Comparison of ENCODE assay signal across 8 cellular contexts in genomic region chr15:68820589-68821189, GRCh38. TPM values are rescaled to one million over a fixed set of nuclear protein-coding genes. Genes with fewer than 3 reads are reported as not detected.
DNase-seq lines count a peak whose midpoint lies in the region; ATAC-seq and TF ChIP-seq lines count a peak whose summit lies in the region.

Gene ANP32A (minus strand): TSS chr15:68820895. CDS start chr15:68820751, 144 bp downstream.

- peak within 1 kb of the TSS; percentile 92 for H2AFZ ChIP-seq in smooth muscle cell (ENCODE audit: low read depth)

- no peaks in the 10 kb centered on the region for H3F3A ChIP-seq in smooth muscle cell (ENCODE audit: low read depth)

- peaks cover 50% of the 10 kb centered on the region for H3K79me2 ChIP-seq in smooth muscle cell (ENCODE audit: low read depth)

- H3K4me3 ChIP-seq in WERI-Rb-1 (ENCODE audit: low read depth, low read length) (peak within 1 kb of the TSS; percentile 98), breast epithelium (peak within 1 kb of the TSS; percentile 91 to 98 (median 97)), smooth muscle cell (peak within 1 kb of the TSS; percentile 81)

- peak; percentile 29 for TF ChIP-seq POLR2A in breast epithelium (IDR thresholded peaks at IDR 0.05)

- H3K9ac ChIP-seq in smooth muscle cell (ENCODE audit: low read depth): peak within 1 kb of the TSS; percentile 93

- H3K36me3 ChIP-seq in WERI-Rb-1 (peaks cover 20% of the 10 kb centered on the region), breast epithelium (no peaks in the 10 kb centered on the region), smooth muscle cell (ENCODE audit: low read depth) (no peaks in the 10 kb centered on the region)

- peak; percentile 98 for DNase-seq in 8988T
- DNase-seq in NCI-H2227 (lab: John Stamatoyannopoulos, UW; ENCODE audit: unreplicated experiment): peak; percentile 96
- DNase-seq in WERI-Rb-1: peak; percentile 98
- DNase-seq in breast epithelium (ENCODE audit: low spot score in 2 of 2): peak; percentile 96 to 97
- peak; percentile 99 for DNase-seq in iPS-NIHi11 (ENCODE audit: low spot score)
- DNase-seq in smooth muscle cell (lab: John Stamatoyannopoulos, UW; ENCODE audit: unreplicated experiment): peak; percentile 93

- peak within 1 kb of the TSS; percentile 99 for H3K4me2 ChIP-seq in smooth muscle cell

- H3K4me1 ChIP-seq in breast epithelium (peaks cover 0 to 18% of the 10 kb centered on the region in 2 donors), smooth muscle cell (ENCODE audit: low read depth) (peaks cover 33% of the 10 kb centered on the region)

- ATAC-seq in GM18858 (IDR thresholded peaks at IDR 0.05; ENCODE audit: unreplicated experiment) (peak; percentile 38), HG03095 (IDR thresholded peaks at IDR 0.05; ENCODE audit: unreplicated experiment) (peak; percentile 49)

- H3K9me3 ChIP-seq in WERI-Rb-1 (ENCODE audit: severe bottlenecking): no peaks in the 10 kb centered on the region
- no peaks in the 10 kb centered on the region for H3K9me3 ChIP-seq in breast epithelium
- H3K9me3 ChIP-seq in smooth muscle cell (replicated peaks; ENCODE audit: low read depth): no peaks in the 10 kb centered on the region

- intact Hi-C loops in breast epithelium (cut with DNase I; ENCODE audit: low total_unique reads): no loop called here

- peaks cover 13% of the 10 kb centered on the region for H4K20me1 ChIP-seq in smooth muscle cell (ENCODE audit: low read depth)

- H3K27ac ChIP-seq in WERI-Rb-1 (peak within 1 kb of the TSS; percentile 100), breast epithelium (peak within 1 kb of the TSS; percentile 99 to 100), smooth muscle cell (ENCODE audit: low read depth) (peak within 1 kb of the TSS; percentile 96)

- under 1% methylated on average over 46 of the region's 53 CpGs for WGBS in smooth muscle cell (ENCODE audit: low lambda C conversion rate)

- H3K27me3 ChIP-seq in WERI-Rb-1 (ENCODE audit: insufficient read depth, low read depth, severe bottlenecking) (no peaks in the 10 kb centered on the region), breast epithelium (no peaks in the 10 kb centered on the region), smooth muscle cell (ENCODE audit: low read depth) (no peaks in the 10 kb centered on the region)

- TF ChIP-seq CTCF in WERI-Rb-1 (IDR thresholded peaks at IDR 0.05; ENCODE audit: low read depth, low read length): no peak
- TF ChIP-seq CTCF in breast epithelium (IDR thresholded peaks at IDR 0.05): no peak
- TF ChIP-seq CTCF in smooth muscle cell (IDR thresholded peaks at IDR 0.05; ENCODE audit: borderline replicate concordance, insufficient read depth, poor library complexity, severe bottlenecking): no peak

RNA-seq across cellular contexts. Expression of gene ANP32A, which starts in this region (rescaled TPM):
- total RNA-seq in breast epithelium: 10 to 100 TPM; 57.0 to 63.4 (median 62.8) TPM
- total RNA-seq in smooth muscle cell: 63.1 and 71.8 TPM in 2 replicates
- 93.7 and 129 TPM in 2 replicates for polyA plus RNA-seq in smooth muscle cell

Comparison
In these comparisons a context has a peak if more than half of its experiments do, and no peak if none do; other contexts are left out.
1. Peak in every context shown above with its lines: DNase-seq, ATAC-seq, H3K4me3 ChIP-seq and H3K27ac ChIP-seq.